1 cellular context compared by ENCODE assay signal in genomic region chr4:169015237-169015636, GRCh38.
TF ChIP-seq lines count a peak whose summit lies in the region.

No MANE protein-coding gene starts in this region.

TF ChIP-seq in H1, 55 proteins besides CTCF, POLR2A, EP300 and RAD21:
- TF ChIP-seq ASH2L (IDR thresholded peaks at IDR 0.05; ENCODE audit: low read length) (no peak), E2F6 (IDR thresholded peaks at IDR 0.05) (peak; percentile 35; the same call in 1 of the 2 replicates)
